Comparison of ENCODE assay signal across 17 cellular contexts in the genomic region with DNA sequence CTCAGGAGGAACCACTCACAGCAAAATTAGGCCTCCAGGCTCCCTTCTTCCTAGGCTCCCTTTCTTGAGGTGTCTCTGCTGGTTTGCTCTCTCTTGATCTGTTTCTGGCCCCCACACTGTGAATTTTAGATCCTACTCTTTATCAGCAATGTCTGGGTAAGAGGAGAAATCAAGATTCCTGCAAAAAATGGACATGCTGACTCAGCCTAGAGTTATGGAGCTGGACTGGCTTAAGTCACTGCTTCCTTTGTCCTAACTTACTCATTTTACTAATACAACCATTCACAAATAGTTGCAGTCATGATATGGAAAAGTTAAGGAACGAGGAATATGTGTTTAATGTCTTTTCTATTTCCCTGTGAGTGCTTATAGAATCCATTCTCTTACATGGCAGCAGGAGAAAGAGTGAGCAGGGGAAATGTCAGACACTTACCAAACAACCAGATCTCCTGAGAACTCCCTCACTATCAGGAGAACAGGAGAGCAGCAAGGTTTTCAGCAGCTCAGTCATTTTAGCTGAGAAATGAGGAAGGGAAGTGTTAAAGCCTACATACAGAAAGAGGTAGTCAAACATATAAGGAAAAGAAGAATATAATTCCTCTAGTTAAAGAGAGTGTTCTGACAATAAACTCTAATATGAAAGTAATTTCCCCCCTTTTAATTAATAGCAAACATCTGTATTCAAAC.
DNase-seq lines count a peak whose midpoint lies in the region; TF ChIP-seq lines count a peak whose summit lies in the region.
"Had no signal": no experiment of that assay in that cellular context is flagged by ENCODE, and none has a peak within 500 bp of the region (broad histone marks: within the 10 kb centered on the region; RNA-seq: fewer than 3 reads in every experiment).

No MANE protein-coding gene starts in this region.

- H3K27ac Mint-ChIP-seq in activated T-helper 1 cell treated with anti-CD3 and anti-CD28 coated beads, Interleukin-12 subunit alpha, Interleukin-12 subunit beta, Interleukin-2, Interleukin-4 antibody, amounts not matched to agents 30 ng/mL and 10 ng/mL and 1 ng/mL, durations not matched to agents 14 hours and 24 hours and 36 hours = no peak overlapping the region
- H3K27ac Mint-ChIP-seq: type B pancreatic cell had no signal

- TF ChIP-seq POLR2A in transverse colon (IDR thresholded peaks at IDR 0.05) (no peak), uterus (IDR thresholded peaks at IDR 0.05) (no peak)

- no peak overlapping the region for H2AFZ ChIP-seq in hepatocyte

- H3K4me3 ChIP-seq in AG04450 (ENCODE audit: low read depth, low read length) (peak overlapping the region; percentile 46), hepatocyte (no peak overlapping the region), transverse colon (no peak overlapping the region), uterus (no peak overlapping the region)
- H3K4me3 ChIP-seq: SJCRH30 had no signal

- no peak for TF ChIP-seq RAD21 in Ishikawa (IDR thresholded peaks at IDR 0.05; ENCODE audit: low read depth)

- 62% methylated on average over 1 of the region's 1 CpG for WGBS in hepatocyte (ENCODE audit: low lambda C conversion rate, missing lambda C conversion rate)
- 60 to 80% methylated on average over 1 of the region's 1 CpG for WGBS in transverse colon (ENCODE audit: low coverage in 1 of 2), 2 donors

- no peaks in the 10 kb centered on the region for H3K9me2 ChIP-seq in hepatocyte (replicated peaks; ENCODE audit: insufficient read depth)

- H3K27me3 ChIP-seq in AG04450 (ENCODE audit: control insufficient read depth, insufficient read depth, low read length) = no peaks in the 10 kb centered on the region
- no peaks in the 10 kb centered on the region for H3K27me3 ChIP-seq in hepatocyte
- no peaks in the 10 kb centered on the region for H3K27me3 ChIP-seq in transverse colon
- H3K27me3 ChIP-seq in uterus = no peaks in the 10 kb centered on the region
- H3K27me3 ChIP-seq: SJCRH30 had no signal

- no peaks in the 10 kb centered on the region for H3K36me3 Mint-ChIP-seq in activated T-helper 1 cell treated with anti-CD3 and anti-CD28 coated beads, Interleukin-12 subunit alpha, Interleukin-12 subunit beta, Interleukin-2, Interleukin-4 antibody, amounts not matched to agents 30 ng/mL and 10 ng/mL and 1 ng/mL, durations not matched to agents 14 hours and 24 hours and 36 hours (ENCODE audit: low read depth)
- H3K36me3 Mint-ChIP-seq: type B pancreatic cell had no signal

- TF ChIP-seq CTCF in AG04450 (IDR thresholded peaks at IDR 0.05; ENCODE audit: low read depth, low read length) (no peak), hepatocyte (IDR thresholded peaks at IDR 0.05; ENCODE audit: poor library complexity) (no peak), transverse colon (IDR thresholded peaks at IDR 0.05) (no peak), uterus (IDR thresholded peaks at IDR 0.05) (no peak)

- H3K27me3 Mint-ChIP-seq in activated T-helper 1 cell treated with anti-CD3 and anti-CD28 coated beads, Interleukin-12 subunit alpha, Interleukin-12 subunit beta, Interleukin-2, Interleukin-4 antibody, amounts not matched to agents 30 ng/mL and 10 ng/mL and 1 ng/mL, durations not matched to agents 14 hours and 24 hours and 36 hours (ENCODE audit: insufficient read depth) = no peaks in the 10 kb centered on the region
- H3K27me3 Mint-ChIP-seq: type B pancreatic cell had no signal

- intact Hi-C loops in transverse colon (cut with DNase I; ENCODE audit: low total_unique reads) = no loop called here
- intact Hi-C loops in uterus (cut with DNase I; ENCODE audit: low total_unique reads) = no loop called here
- intact Hi-C loops in activated T-helper 1 cell treated with anti-CD3 and anti-CD28 coated beads, Interleukin-12 subunit alpha, Interleukin-12 subunit beta, Interleukin-2, Interleukin-4 antibody, amounts not matched to agents 30 ng/mL and 10 ng/mL and 1 ng/mL, durations not matched to agents 14 hours and 24 hours and 36 hours (cut with micrococcal nuclease) = no loop called here

- CTCF ChIA-PET in AG04450 (lab: Charles Lee) = interaction anchor here (1.5 kb wide), 1 partner anchor 214 kb away, joined by 4 read pairs; no protein-coding TSS in a partner anchor

- no peaks in the 10 kb centered on the region for H4K20me1 ChIP-seq in hepatocyte (ENCODE audit: insufficient read depth, poor library complexity, severe bottlenecking)

- H3K4me2 ChIP-seq in hepatocyte = no peak overlapping the region
- H3K4me2 ChIP-seq: KMS-11 had no signal

- peak; percentile 76 for DNase-seq in AG04450 (ENCODE audit: low read depth, low spot score)
- peak; percentile 87 for DNase-seq in astrocyte of the hippocampus (ENCODE audit: low read depth, low spot score)
- no peak for DNase-seq in hepatocyte (ENCODE audit: low spot score)
- no peak for DNase-seq in transverse colon
- no peak for DNase-seq in DMS53 (lab: John Stamatoyannopoulos, UW)
- DNase-seq in uterus = no peak
- DNase-seq in activated T-helper 1 cell treated with anti-CD3 and anti-CD28 coated beads, Interleukin-12 subunit alpha, Interleukin-12 subunit beta, Interleukin-2, Interleukin-4 antibody, amounts not matched to agents 30 ng/mL and 10 ng/mL and 1 ng/mL, durations not matched to agents 14 hours and 24 hours and 36 hours (ENCODE audit: low spot score) = no peak
- DNase-seq: activated CD4-positive, alpha-beta T cell treated with anti-CD3 and anti-CD28 coated beads for 48 hours; GOT3; hypothalamus; midbrain; SJCRH30; small intestine had no signal

- POLR2A ChIA-PET in AG04450 (lab: Yijun Ruan, JAX) = no interaction called here

- TF ChIP-seq EP300 in Ishikawa (IDR thresholded peaks at IDR 0.05; ENCODE audit: borderline replicate concordance) = no peak
- no peak for TF ChIP-seq EP300 in transverse colon (IDR thresholded peaks at IDR 0.05; ENCODE audit: low read depth)

- peaks cover 6% of the 10 kb centered on the region for H3K9me3 Mint-ChIP-seq in activated T-helper 1 cell treated with anti-CD3 and anti-CD28 coated beads, Interleukin-12 subunit alpha, Interleukin-12 subunit beta, Interleukin-2, Interleukin-4 antibody, amounts not matched to agents 30 ng/mL and 10 ng/mL and 1 ng/mL, durations not matched to agents 14 hours and 24 hours and 36 hours
- H3K9me3 Mint-ChIP-seq: type B pancreatic cell had no signal

- H3K27ac ChIP-seq in AG04450 (ENCODE audit: low read depth, low read length) (peak overlapping the region; percentile 98), hepatocyte (peak overlapping the region; percentile 35), transverse colon (no peak overlapping the region), uterus (no peak overlapping the region)
- H3K27ac ChIP-seq: C4-2B, KMS-11, SJCRH30 had no signal

- H3K4me3 Mint-ChIP-seq in activated T-helper 1 cell treated with anti-CD3 and anti-CD28 coated beads, Interleukin-12 subunit alpha, Interleukin-12 subunit beta, Interleukin-2, Interleukin-4 antibody, amounts not matched to agents 30 ng/mL and 10 ng/mL and 1 ng/mL, durations not matched to agents 14 hours and 24 hours and 36 hours = no peak overlapping the region
- H3K4me3 Mint-ChIP-seq: type B pancreatic cell had no signal

- no peaks in the 10 kb centered on the region for H3K79me2 ChIP-seq in hepatocyte

- H3K4me1 Mint-ChIP-seq in activated T-helper 1 cell treated with anti-CD3 and anti-CD28 coated beads, Interleukin-12 subunit alpha, Interleukin-12 subunit beta, Interleukin-2, Interleukin-4 antibody, amounts not matched to agents 30 ng/mL and 10 ng/mL and 1 ng/mL, durations not matched to agents 14 hours and 24 hours and 36 hours (ENCODE audit: low read depth) = no peaks in the 10 kb centered on the region

- H3K36me3 ChIP-seq in hepatocyte (replicated peaks; ENCODE audit: insufficient read depth, low read depth) (no peaks in the 10 kb centered on the region), transverse colon (no peaks in the 10 kb centered on the region), uterus (no peaks in the 10 kb centered on the region)
- H3K36me3 ChIP-seq: SJCRH30 had no signal

- H3K9me3 ChIP-seq in AG04450 (ENCODE audit: control insufficient read depth, insufficient read depth, low read length) = no peaks in the 10 kb centered on the region
- H3K9me3 ChIP-seq in hepatocyte (ENCODE audit: low read depth) = no peaks in the 10 kb centered on the region
- no peaks in the 10 kb centered on the region for H3K9me3 ChIP-seq in transverse colon
- H3K9me3 ChIP-seq in uterus = no peaks in the 10 kb centered on the region
- H3K9me3 ChIP-seq: SJCRH30 had no signal

- in situ Hi-C loops in transverse colon (cut with MboI; ENCODE audit: low pct_ligation_motif_present in 1 of 4, low pct_unique_long_range_greater_than_20kb in 1 of 4, low sequenced_read_pairs in 3 of 4) = no loop called here

- H3K4me1 ChIP-seq in hepatocyte (ENCODE audit: insufficient read depth) (no peaks in the 10 kb centered on the region), transverse colon (no peaks in the 10 kb centered on the region), uterus (no peaks in the 10 kb centered on the region)

TF ChIP-seq in Ishikawa, 13 proteins besides CTCF, POLR2A, EP300 and RAD21:
- TF ChIP-seq YY1 (IDR thresholded peaks at IDR 0.05; ENCODE audit: low read depth) (no peak), CREB1 (IDR thresholded peaks at IDR 0.05; ENCODE audit: low read depth) (no peak), TAF1 (IDR thresholded peaks at IDR 0.05; ENCODE audit: low read depth) (no peak), TEAD4 (IDR thresholded peaks at IDR 0.05) (peak; percentile 32; the same call in 1 of the 2 replicates), EGR1 (IDR thresholded peaks at IDR 0.05) (no peak), FOXM1 (IDR thresholded peaks at IDR 0.05; ENCODE audit: borderline replicate concordance, low read depth) (no peak)
- TF ChIP-seq, protein P1, sequence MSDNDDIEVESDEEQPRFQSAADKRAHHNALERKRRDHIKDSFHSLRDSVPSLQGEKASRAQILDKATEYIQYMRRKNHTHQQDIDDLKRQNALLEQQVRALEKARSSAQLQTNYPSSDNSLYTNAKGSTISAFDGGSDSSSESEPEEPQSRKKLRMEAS (IDR thresholded peaks at IDR 0.05) = no peak

Comparison
In these comparisons a context has a peak if more than half of its experiments do, and no peak if none do; other contexts are left out.
1. DNase-seq: peak in AG04450 (single experiment) and astrocyte of the hippocampus (single experiment); none in hepatocyte (single experiment), transverse colon (single experiment), DMS53 (single experiment), uterus (0 of 2) and activated T-helper 1 cell treated with anti-CD3 and anti-CD28 coated beads, Interleukin-12 subunit alpha, Interleukin-12 subunit beta, Interleukin-2, Interleukin-4 antibody, amounts not matched to agents 30 ng/mL and 10 ng/mL and 1 ng/mL, durations not matched to agents 14 hours and 24 hours and 36 hours (single experiment).
2. H3K27ac ChIP-seq: peak in AG04450 (single experiment) and hepatocyte (single experiment); none in transverse colon (0 of 4) and uterus (0 of 2).